Comparison of ENCODE assay signal across 18 cellular contexts in genomic region chr10:44684641-44685040, GRCh38.
DNase-seq lines count a peak whose midpoint lies in the region; ATAC-seq, FAIRE-seq and TF ChIP-seq lines count a peak whose summit lies in the region.
"Had no signal": no experiment of that assay in that cellular context is flagged by ENCODE, and none has a peak within 500 bp of the region (broad histone marks: within the 10 kb centered on the region; RNA-seq: fewer than 3 reads in every experiment).

No MANE protein-coding gene starts in this region.

- H3K36me3 ChIP-seq in left ventricle myocardium inferior (no peaks in the 10 kb centered on the region), small intestine (ENCODE audit: control insufficient read depth in 2 of 2, insufficient read depth in 2 of 2, low read length in 2 of 2) (no peaks in the 10 kb centered on the region)
- H3K36me3 ChIP-seq: BLaER1, HAP-1 had no signal

- no peaks in the 10 kb centered on the region for H3K9me3 Mint-ChIP-seq in activated T-cell treated with anti-CD3 and anti-CD28 coated beads, Interleukin-2, amount 50 U/mL, for 4 hours

- H3K27ac ChIP-seq in left ventricle myocardium inferior (replicated peaks): peak overlapping the region; percentile 18
- H3K27ac ChIP-seq in small intestine (ENCODE audit: low read depth in 1 of 2, low read length in 1 of 2): no peak overlapping the region
- H3K27ac ChIP-seq: 22Rv1, BLaER1 had no signal

- no peaks in the 10 kb centered on the region for H3K4me1 Mint-ChIP-seq in activated T-cell treated with anti-CD3 and anti-CD28 coated beads, Interleukin-2, amount 50 U/mL, for 4 hours (ENCODE audit: low read depth)
- H3K4me1 Mint-ChIP-seq: CD14-positive monocyte; CD4-positive, alpha-beta memory T cell had no signal

- H3K4me1 ChIP-seq in left ventricle myocardium inferior: peaks cover 32% of the 10 kb centered on the region
- no peaks in the 10 kb centered on the region for H3K4me1 ChIP-seq in small intestine (ENCODE audit: control insufficient read depth in 2 of 2, insufficient read depth in 1 of 2, low read depth in 1 of 2, low read length in 1 of 2)
- H3K4me1 ChIP-seq: BLaER1, HAP-1 had no signal

- DNase-seq in left ventricle myocardium inferior (no peak), cardiac septum (ENCODE audit: low spot score) (no peak), astrocyte of the hippocampus (ENCODE audit: low read depth, low spot score) (peak; percentile 33), kidney tubule cell (ENCODE audit: low spot score) (peak; percentile 13), small intestine (peak; percentile 20), cortex of kidney (lab: John Stamatoyannopoulos, UW) (no peak)
- no peak for DNase-seq in activated T-cell treated with anti-CD3 and anti-CD28 coated beads, Interleukin-2, amount 50 U/mL, for 4 hours
- DNase-seq: CD4-positive, alpha-beta memory T cell; DMS153; DMS79 treated with DMSO at 0.1 percent for 48 hours; GF-D8; IMR-90 had no signal

- TF ChIP-seq CTCF in left ventricle myocardium inferior (IDR thresholded peaks at IDR 0.05; ENCODE audit: borderline replicate concordance): no peak

- H3K9me3 ChIP-seq in left ventricle myocardium inferior (replicated peaks): no peaks in the 10 kb centered on the region
- no peaks in the 10 kb centered on the region for H3K9me3 ChIP-seq in small intestine (ENCODE audit: control insufficient read depth, low read depth)
- H3K9me3 ChIP-seq: BLaER1, HAP-1 had no signal

- FAIRE-seq in small intestine (lab: Jason Lieb, UNC): no peak
- FAIRE-seq: HTR-8/SVneo had no signal

- WGBS in small intestine, 3 donors: 73 to 88% (median 84%) methylated on average over 2 of the region's 2 CpGs

- no peak for ATAC-seq in activated T-cell treated with anti-CD3 and anti-CD28 coated beads, Interleukin-2, amount 50 U/mL, for 4 hours
- ATAC-seq in HG02678 (IDR thresholded peaks at IDR 0.05; ENCODE audit: unreplicated experiment): no peak

- H3K36me3 Mint-ChIP-seq in activated T-cell treated with anti-CD3 and anti-CD28 coated beads, Interleukin-2, amount 50 U/mL, for 4 hours (ENCODE audit: insufficient read depth): no peaks in the 10 kb centered on the region
- H3K36me3 Mint-ChIP-seq: CD14-positive monocyte; CD4-positive, alpha-beta memory T cell had no signal

- H3K4me3 Mint-ChIP-seq in activated T-cell treated with anti-CD3 and anti-CD28 coated beads, Interleukin-2, amount 50 U/mL, for 4 hours: no peak overlapping the region
- H3K4me3 Mint-ChIP-seq: CD14-positive monocyte; CD4-positive, alpha-beta memory T cell had no signal

- no peaks in the 10 kb centered on the region for H3K27me3 ChIP-seq in left ventricle myocardium inferior (ENCODE audit: low read depth)
- H3K27me3 ChIP-seq in small intestine (ENCODE audit: control insufficient read depth in 2 of 2, insufficient read depth in 2 of 2, low read length in 2 of 2): no peaks in the 10 kb centered on the region
- H3K27me3 ChIP-seq: BLaER1 had no signal

- intact Hi-C loops in left ventricle myocardium inferior (cut with micrococcal nuclease) (no loop called here), cardiac septum (cut with DNase I) (no loop called here)

- H3K27me3 Mint-ChIP-seq in activated T-cell treated with anti-CD3 and anti-CD28 coated beads, Interleukin-2, amount 50 U/mL, for 4 hours (ENCODE audit: low read depth): no peaks in the 10 kb centered on the region

- H3K4me3 ChIP-seq in left ventricle myocardium inferior (no peak overlapping the region), small intestine (ENCODE audit: low read depth in 1 of 2, low read length in 2 of 2) (no peak overlapping the region)
- H3K4me3 ChIP-seq: BLaER1, HAP-1 had no signal

Comparison
In these comparisons a context has a peak if more than half of its experiments do, and no peak if none do; other contexts are left out.
1. DNase-seq: peak in astrocyte of the hippocampus (single experiment), kidney tubule cell (single experiment) and small intestine (single experiment); none in left ventricle myocardium inferior (single experiment), cardiac septum (single experiment), activated T-cell treated with anti-CD3 and anti-CD28 coated beads, Interleukin-2, amount 50 U/mL, for 4 hours (single experiment) and cortex of kidney (single experiment).